In genomic region chr2:70190413-70191243, GRCh38 we compare ENCODE assay signal across 8 cellular contexts. TPM values are rescaled to one million over a fixed set of nuclear protein-coding genes. Genes with fewer than 3 reads are reported as not detected.
DNase-seq lines count a peak whose midpoint lies in the region; ATAC-seq and TF ChIP-seq lines count a peak whose summit lies in the region.

Gene C2orf42 (minus strand): TSS chr2:70191019. CDS start chr2:70181985, 9,034 bp downstream.

- TF ChIP-seq EP300 in SK-N-SH (IDR thresholded peaks at IDR 0.05; ENCODE audit: borderline replicate concordance in 1 of 2, low read depth in 1 of 2, low read length in 1 of 2) (no peak), suprapubic skin (IDR thresholded peaks at IDR 0.05) (no peak)

- H2AFZ ChIP-seq in SK-N-SH (ENCODE audit: low read depth): peak within 1 kb of the TSS; percentile 82

- H3K79me2 ChIP-seq in SK-N-SH (ENCODE audit: insufficient read depth): peaks cover 20% of the 10 kb centered on the region; the same call in 1 of the 2 replicates

- peak; percentile 27; the same call in 1 of the 2 replicates for TF ChIP-seq CTCF in SK-N-SH (IDR thresholded peaks at IDR 0.05)
- TF ChIP-seq CTCF in suprapubic skin (IDR thresholded peaks at IDR 0.05): no peak

- peaks cover 26% of the 10 kb centered on the region for H3F3A ChIP-seq in SK-N-SH (replicated peaks; ENCODE audit: insufficient read depth)

- H3K4me3 ChIP-seq in GM08714 (ENCODE audit: low read length): peak within 1 kb of the TSS; percentile 88
- H3K4me3 ChIP-seq in SK-N-SH (ENCODE audit: low read depth in 2 of 2, low read length in 1 of 2): peak within 1 kb of the TSS; percentile 79 to 93
- H3K4me3 ChIP-seq in suprapubic skin: peak within 1 kb of the TSS; percentile 78

- TF ChIP-seq RAD21 in SK-N-SH (IDR thresholded peaks at IDR 0.05; ENCODE audit: low read length): no peak

- H3K27ac ChIP-seq in SK-N-SH (ENCODE audit: low read depth in 2 of 2, low read length in 1 of 2) (peak within 1 kb of the TSS; percentile 87 to 96), suprapubic skin (peak within 1 kb of the TSS; percentile 98)

- peak; percentile 91 for DNase-seq in NCI-H1048 (lab: John Stamatoyannopoulos, UW)
- DNase-seq in SK-N-SH: peak; percentile 94
- DNase-seq in activated naive CD4-positive, alpha-beta T cell treated with anti-CD3 and anti-CD28 coated beads, Interleukin-2, amount 50 U/mL, for 16 hours: peak; percentile 96
- DNase-seq in germinal center (ENCODE audit: low spot score): peak; percentile 99
- peak; percentile 54 to 100 (median 97) for DNase-seq in nucleus accumbens (lab: John Stamatoyannopoulos, UW)
- peak; percentile 97 to 98 for DNase-seq in suprapubic skin (ENCODE audit: low spot score in 2 of 2)

- H4K20me1 ChIP-seq in SK-N-SH (ENCODE audit: insufficient read depth): no peaks in the 10 kb centered on the region

- CTCF ChIA-PET in SK-N-SH (lab: Yijun Ruan, JAX): interaction anchor here (0.9 to 1.0 kb wide), 3 partner anchors 36 to 277 kb away, joined by 3 to 5 read pairs (median 3); no protein-coding TSS in a partner anchor

- H3K27me3 ChIP-seq in SK-N-SH (ENCODE audit: insufficient read depth): no peaks in the 10 kb centered on the region
- H3K27me3 ChIP-seq in suprapubic skin: no peaks in the 10 kb centered on the region

- H3K4me1 ChIP-seq in SK-N-SH (ENCODE audit: control insufficient read depth in 1 of 2, insufficient read depth in 2 of 2, low read depth in 1 of 2, low read length in 1 of 2): no peaks in the 10 kb centered on the region
- H3K4me1 ChIP-seq in suprapubic skin: peaks cover 7% of the 10 kb centered on the region

- POLR2A ChIA-PET in SK-N-SH (lab: Yijun Ruan, JAX): interaction anchor here (0.6 to 2.2 kb wide), 12 partner anchors 11 to 276 kb away, joined by 3 to 12 read pairs (median 5); partner anchors contain the start of genes MXD1, PCYOX1 and SNRPG

- peak; percentile 85 for ATAC-seq in HG02571 (IDR thresholded peaks at IDR 0.05; ENCODE audit: unreplicated experiment)

- peaks cover 0 to 6% of the 10 kb centered on the region in 2 experiments for H3K36me3 ChIP-seq in SK-N-SH (replicated peaks in 1 of 2; ENCODE audit: control insufficient read depth in 1 of 2, insufficient read depth in 2 of 2, low read length in 1 of 2)
- H3K36me3 ChIP-seq in suprapubic skin: no peaks in the 10 kb centered on the region

- H3K9ac ChIP-seq in SK-N-SH: peak within 1 kb of the TSS; percentile 96

- peak within 1 kb of the TSS; percentile 76 for H3K4me2 ChIP-seq in SK-N-SH

- no peaks in the 10 kb centered on the region for H3K9me2 ChIP-seq in SK-N-SH

- H3K9me3 ChIP-seq in SK-N-SH (no peaks in the 10 kb centered on the region), suprapubic skin (no peaks in the 10 kb centered on the region)

- 1% methylated on average over 43 of the region's 61 CpGs for WGBS in SK-N-SH (ENCODE audit: low lambda C conversion rate)
- 2% methylated on average over 40 of the region's 61 CpGs for WGBS in suprapubic skin

- TF ChIP-seq POLR2A in suprapubic skin (IDR thresholded peaks at IDR 0.05): peak; percentile 91 to 97

TF ChIP-seq in SK-N-SH, 30 proteins besides CTCF, POLR2A, EP300 and RAD21 (continues in another document):
- TF ChIP-seq GATA2 (CRISPR knock-in tag; IDR thresholded peaks at IDR 0.05) (no peak), MEF2A (IDR thresholded peaks at IDR 0.05; ENCODE audit: borderline replicate concordance, low read depth) (no peak; the same call in 1 of the 2 replicates), MAX (IDR thresholded peaks at IDR 0.05; ENCODE audit: low read depth) (peak; percentile 68; the same call in 1 of the 2 replicates), TAF1 (IDR thresholded peaks at IDR 0.05; ENCODE audit: borderline replicate concordance, low read depth, low read length) (peak; percentile 87), TCF12 (IDR thresholded peaks at IDR 0.05) (no peak), RCOR1 (IDR thresholded peaks at IDR 0.05; ENCODE audit: low read length) (peak; percentile 27; the same call in 1 of the 2 replicates), ELF1 (IDR thresholded peaks at IDR 0.05) (peak; percentile 95), POLR2AphosphoS5 (IDR thresholded peaks at IDR 0.05; ENCODE audit: low read depth, low read length) (peak; percentile 97), USF2 (IDR thresholded peaks at IDR 0.05; ENCODE audit: borderline replicate concordance, low read depth, low read length) (no peak; the same call in none of the 2 replicates), YY1 (IDR thresholded peaks at IDR 0.05; ENCODE audit: low read depth) (0 out of 2 replicates have a peak, but pooled peaks have one; percentile 56), EZH2phosphoT487 (IDR thresholded peaks at IDR 0.05; ENCODE audit: borderline replicate concordance, low read depth) (no peak), MXI1 (IDR thresholded peaks at IDR 0.05; ENCODE audit: low read depth, low read length) (peak; percentile 48), NRF1 (IDR thresholded peaks at IDR 0.05; ENCODE audit: low read depth, low read length) (no peak), RXRA (IDR thresholded peaks at IDR 0.05; ENCODE audit: borderline replicate concordance, low read depth) (no peak), CHD2 (IDR thresholded peaks at IDR 0.05; ENCODE audit: low read length, partially characterized antibody) (no peak)
- TF ChIP-seq, protein P1, sequence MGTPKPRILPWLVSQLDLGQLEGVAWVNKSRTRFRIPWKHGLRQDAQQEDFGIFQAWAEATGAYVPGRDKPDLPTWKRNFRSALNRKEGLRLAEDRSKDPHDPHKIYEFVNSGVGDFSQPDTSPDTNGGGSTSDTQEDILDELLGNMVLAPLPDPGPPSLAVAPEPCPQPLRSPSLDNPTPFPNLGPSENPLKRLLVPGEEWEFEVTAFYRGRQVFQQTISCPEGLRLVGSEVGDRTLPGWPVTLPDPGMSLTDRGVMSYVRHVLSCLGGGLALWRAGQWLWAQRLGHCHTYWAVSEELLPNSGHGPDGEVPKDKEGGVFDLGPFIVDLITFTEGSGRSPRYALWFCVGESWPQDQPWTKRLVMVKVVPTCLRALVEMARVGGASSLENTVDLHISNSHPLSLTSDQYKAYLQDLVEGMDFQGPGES (IDR thresholded peaks at IDR 0.05; ENCODE audit: low read depth, low read length): peak; percentile 62
- TF ChIP-seq, protein P2, sequence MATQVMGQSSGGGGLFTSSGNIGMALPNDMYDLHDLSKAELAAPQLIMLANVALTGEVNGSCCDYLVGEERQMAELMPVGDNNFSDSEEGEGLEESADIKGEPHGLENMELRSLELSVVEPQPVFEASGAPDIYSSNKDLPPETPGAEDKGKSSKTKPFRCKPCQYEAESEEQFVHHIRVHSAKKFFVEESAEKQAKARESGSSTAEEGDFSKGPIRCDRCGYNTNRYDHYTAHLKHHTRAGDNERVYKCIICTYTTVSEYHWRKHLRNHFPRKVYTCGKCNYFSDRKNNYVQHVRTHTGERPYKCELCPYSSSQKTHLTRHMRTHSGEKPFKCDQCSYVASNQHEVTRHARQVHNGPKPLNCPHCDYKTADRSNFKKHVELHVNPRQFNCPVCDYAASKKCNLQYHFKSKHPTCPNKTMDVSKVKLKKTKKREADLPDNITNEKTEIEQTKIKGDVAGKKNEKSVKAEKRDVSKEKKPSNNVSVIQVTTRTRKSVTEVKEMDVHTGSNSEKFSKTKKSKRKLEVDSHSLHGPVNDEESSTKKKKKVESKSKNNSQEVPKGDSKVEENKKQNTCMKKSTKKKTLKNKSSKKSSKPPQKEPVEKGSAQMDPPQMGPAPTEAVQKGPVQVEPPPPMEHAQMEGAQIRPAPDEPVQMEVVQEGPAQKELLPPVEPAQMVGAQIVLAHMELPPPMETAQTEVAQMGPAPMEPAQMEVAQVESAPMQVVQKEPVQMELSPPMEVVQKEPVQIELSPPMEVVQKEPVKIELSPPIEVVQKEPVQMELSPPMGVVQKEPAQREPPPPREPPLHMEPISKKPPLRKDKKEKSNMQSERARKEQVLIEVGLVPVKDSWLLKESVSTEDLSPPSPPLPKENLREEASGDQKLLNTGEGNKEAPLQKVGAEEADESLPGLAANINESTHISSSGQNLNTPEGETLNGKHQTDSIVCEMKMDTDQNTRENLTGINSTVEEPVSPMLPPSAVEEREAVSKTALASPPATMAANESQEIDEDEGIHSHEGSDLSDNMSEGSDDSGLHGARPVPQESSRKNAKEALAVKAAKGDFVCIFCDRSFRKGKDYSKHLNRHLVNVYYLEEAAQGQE (IDR thresholded peaks at IDR 0.05; ENCODE audit: low read depth, low read length): peak; percentile 54; the same call in 1 of the 2 replicates
- TF ChIP-seq, protein P3, sequence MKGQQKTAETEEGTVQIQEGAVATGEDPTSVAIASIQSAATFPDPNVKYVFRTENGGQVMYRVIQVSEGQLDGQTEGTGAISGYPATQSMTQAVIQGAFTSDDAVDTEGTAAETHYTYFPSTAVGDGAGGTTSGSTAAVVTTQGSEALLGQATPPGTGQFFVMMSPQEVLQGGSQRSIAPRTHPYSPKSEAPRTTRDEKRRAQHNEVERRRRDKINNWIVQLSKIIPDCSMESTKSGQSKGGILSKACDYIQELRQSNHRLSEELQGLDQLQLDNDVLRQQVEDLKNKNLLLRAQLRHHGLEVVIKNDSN (IDR thresholded peaks at IDR 0.05; ENCODE audit: borderline replicate concordance, low read depth): peak; percentile 91
- TF ChIP-seq, protein P4, sequence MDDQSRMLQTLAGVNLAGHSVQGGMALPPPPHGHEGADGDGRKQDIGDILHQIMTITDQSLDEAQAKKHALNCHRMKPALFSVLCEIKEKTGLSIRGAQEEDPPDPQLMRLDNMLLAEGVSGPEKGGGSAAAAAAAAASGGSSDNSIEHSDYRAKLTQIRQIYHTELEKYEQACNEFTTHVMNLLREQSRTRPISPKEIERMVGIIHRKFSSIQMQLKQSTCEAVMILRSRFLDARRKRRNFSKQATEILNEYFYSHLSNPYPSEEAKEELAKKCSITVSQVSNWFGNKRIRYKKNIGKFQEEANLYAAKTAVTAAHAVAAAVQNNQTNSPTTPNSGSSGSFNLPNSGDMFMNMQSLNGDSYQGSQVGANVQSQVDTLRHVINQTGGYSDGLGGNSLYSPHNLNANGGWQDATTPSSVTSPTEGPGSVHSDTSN (IDR thresholded peaks at IDR 0.05): 0 out of 2 replicates have a peak, but pooled peaks have one; percentile 4

RNA-seq across cellular contexts. Expression of gene C2orf42, which starts in this region (rescaled TPM):
- polyA plus RNA-seq in SK-N-SH (2012; rRNA removed): 5.1 and 6.8 TPM in 2 replicates
- 5.1 and 7.2 TPM in 2 replicates for polyA plus RNA-seq in SK-N-SH (2012; cell fraction: cytosol; rRNA removed)
- 7.8 and 10.7 TPM in 2 replicates for polyA plus RNA-seq in SK-N-SH (2012; cell fraction: nucleus; rRNA removed)
- 10 to 100 TPM; 12.4 to 21.6 (median 15.3) TPM for total RNA-seq in suprapubic skin

Comparison
In these comparisons a context has a peak if more than half of its experiments do, and no peak if none do; other contexts are left out.
1. Peak in every context shown above with its lines: DNase-seq, ATAC-seq, H3K4me3 ChIP-seq and H3K27ac ChIP-seq.